In genomic region chr1:232440325-232441059, GRCh38 we compare ENCODE assay signal across 18 cellular contexts.
DNase-seq lines count a peak whose midpoint lies in the region; ATAC-seq and TF ChIP-seq lines count a peak whose summit lies in the region.
"Had no signal": no experiment of that assay in that cellular context is flagged by ENCODE, and none has a peak within 500 bp of the region (broad histone marks: within the 10 kb centered on the region; RNA-seq: fewer than 3 reads in every experiment).

No MANE protein-coding gene starts in this region.

- H3K27ac Mint-ChIP-seq in activated CD8-positive, alpha-beta T cell treated with anti-CD3 and anti-CD28 coated beads for 36 hours = no peak overlapping the region
- H3K27ac Mint-ChIP-seq in activated CD8-positive, alpha-beta T cell treated with anti-CD3 and anti-CD28 coated beads, Interleukin-2, amount 10 ng/mL, durations not matched to agents 7 days and 5 days = no peak overlapping the region
- no peak overlapping the region for H3K27ac Mint-ChIP-seq in T-helper 2 cell treated with Interferon-gamma antibody and Interleukin-4, amounts not matched to agents 5 μg/mL and 100 μg/mL, for 36 hours
- H3K27ac Mint-ChIP-seq in stimulated activated naive B cell treated with anti-CD40 and anti-IgM and Interleukin-4, amounts not matched to agents 10 μg/mL and 1 μg/mL and 100 μg/mL, for 72 hours = no peak overlapping the region
- H3K27ac Mint-ChIP-seq: activated naive CD4-positive, alpha-beta T cell treated with anti-CD3 and anti-CD28 coated beads, Interleukin-2, amount 10 ng/mL, durations not matched to agents 7 days and 5 days; CD4-positive, alpha-beta T cell; T-cell had no signal

- CTCF ChIA-PET in activated CD8-positive, alpha-beta T cell treated with anti-CD3 and anti-CD28 coated beads for 36 hours (lab: Charles Lee) = no interaction called here
- CTCF ChIA-PET in activated CD8-positive, alpha-beta T cell treated with anti-CD3 and anti-CD28 coated beads, Interleukin-2, amount 10 ng/mL, durations not matched to agents 7 days and 5 days (lab: Charles Lee) = interaction anchor here (0.8 kb wide), 1 partner anchor 187 kb away, joined by 3 read pairs; no protein-coding TSS in a partner anchor

- H3K36me3 Mint-ChIP-seq in activated CD8-positive, alpha-beta T cell treated with anti-CD3 and anti-CD28 coated beads for 36 hours (ENCODE audit: low read depth) = no peaks in the 10 kb centered on the region
- H3K36me3 Mint-ChIP-seq in activated CD8-positive, alpha-beta T cell treated with anti-CD3 and anti-CD28 coated beads, Interleukin-2, amount 10 ng/mL, durations not matched to agents 7 days and 5 days (ENCODE audit: low read depth) = no peaks in the 10 kb centered on the region
- H3K36me3 Mint-ChIP-seq in T-helper 2 cell treated with Interferon-gamma antibody and Interleukin-4, amounts not matched to agents 5 μg/mL and 100 μg/mL, for 36 hours (ENCODE audit: low read depth) = no peaks in the 10 kb centered on the region
- H3K36me3 Mint-ChIP-seq in stimulated activated naive B cell treated with anti-CD40 and anti-IgM and Interleukin-4, amounts not matched to agents 10 μg/mL and 1 μg/mL and 100 μg/mL, for 72 hours = no peaks in the 10 kb centered on the region
- H3K36me3 Mint-ChIP-seq: activated naive CD4-positive, alpha-beta T cell treated with anti-CD3 and anti-CD28 coated beads, Interleukin-2, amount 10 ng/mL, durations not matched to agents 7 days and 5 days; T-cell had no signal

- peak; percentile 60 for DNase-seq in activated CD8-positive, alpha-beta T cell treated with anti-CD3 and anti-CD28 coated beads for 36 hours
- DNase-seq in activated CD8-positive, alpha-beta T cell treated with anti-CD3 and anti-CD28 coated beads, Interleukin-2, amount 10 ng/mL, durations not matched to agents 7 days and 5 days = no peak
- peak; percentile 14 for DNase-seq in T-helper 2 cell treated with Interferon-gamma antibody and Interleukin-4, amounts not matched to agents 5 μg/mL and 100 μg/mL, for 36 hours (ENCODE audit: low spot score)
- DNase-seq in stimulated activated naive B cell treated with anti-CD40 and anti-IgM and Interleukin-4, amounts not matched to agents 10 μg/mL and 1 μg/mL and 100 μg/mL, for 72 hours = no peak
- DNase-seq in NCI-H510A treated with DMSO at 0.1 percent for 48 hours (lab: John Stamatoyannopoulos, UW) (no peak), SHP77 (lab: John Stamatoyannopoulos, UW) (no peak)
- DNase-seq: activated naive CD4-positive, alpha-beta T cell treated with anti-CD3 and anti-CD28 coated beads, Interleukin-2, amount 10 ng/mL, durations not matched to agents 7 days and 5 days; CD4-positive, alpha-beta T cell; DND-41; effector CD4-positive, alpha-beta T cell; left colon; mucosa of descending colon; NCI-H2081; NCI-H524; stimulated activated CD4-positive, alpha-beta T cell treated with anti-CD3 and anti-CD28 coated beads, Interleukin-4, amount 100 ng/mL, for 4 hours; T-cell had no signal

- intact Hi-C loops in activated CD8-positive, alpha-beta T cell treated with anti-CD3 and anti-CD28 coated beads for 36 hours (cut with micrococcal nuclease) = no loop called here

- peaks cover 7% of the 10 kb centered on the region for H3K4me1 Mint-ChIP-seq in activated CD8-positive, alpha-beta T cell treated with anti-CD3 and anti-CD28 coated beads for 36 hours (ENCODE audit: low read depth)
- H3K4me1 Mint-ChIP-seq in activated CD8-positive, alpha-beta T cell treated with anti-CD3 and anti-CD28 coated beads, Interleukin-2, amount 10 ng/mL, durations not matched to agents 7 days and 5 days (ENCODE audit: low read depth) = no peaks in the 10 kb centered on the region
- H3K4me1 Mint-ChIP-seq in T-helper 2 cell treated with Interferon-gamma antibody and Interleukin-4, amounts not matched to agents 5 μg/mL and 100 μg/mL, for 36 hours (ENCODE audit: low read depth) = peaks cover 2% of the 10 kb centered on the region
- peaks cover 2 to 11% of the 10 kb centered on the region in 2 donors for H3K4me1 Mint-ChIP-seq in stimulated activated naive B cell treated with anti-CD40 and anti-IgM and Interleukin-4, amounts not matched to agents 10 μg/mL and 1 μg/mL and 100 μg/mL, for 72 hours
- H3K4me1 Mint-ChIP-seq: activated naive CD4-positive, alpha-beta T cell treated with anti-CD3 and anti-CD28 coated beads, Interleukin-2, amount 10 ng/mL, durations not matched to agents 7 days and 5 days; T-cell had no signal

- no peaks in the 10 kb centered on the region for H3K9me3 Mint-ChIP-seq in activated CD8-positive, alpha-beta T cell treated with anti-CD3 and anti-CD28 coated beads for 36 hours
- H3K9me3 Mint-ChIP-seq in activated CD8-positive, alpha-beta T cell treated with anti-CD3 and anti-CD28 coated beads, Interleukin-2, amount 10 ng/mL, durations not matched to agents 7 days and 5 days (ENCODE audit: insufficient read depth) = no peaks in the 10 kb centered on the region
- H3K9me3 Mint-ChIP-seq in T-helper 2 cell treated with Interferon-gamma antibody and Interleukin-4, amounts not matched to agents 5 μg/mL and 100 μg/mL, for 36 hours = no peaks in the 10 kb centered on the region
- no peaks in the 10 kb centered on the region for H3K9me3 Mint-ChIP-seq in stimulated activated naive B cell treated with anti-CD40 and anti-IgM and Interleukin-4, amounts not matched to agents 10 μg/mL and 1 μg/mL and 100 μg/mL, for 72 hours
- H3K9me3 Mint-ChIP-seq: activated naive CD4-positive, alpha-beta T cell treated with anti-CD3 and anti-CD28 coated beads, Interleukin-2, amount 10 ng/mL, durations not matched to agents 7 days and 5 days; CD4-positive, alpha-beta T cell; T-cell had no signal

- POLR2A ChIA-PET in activated CD8-positive, alpha-beta T cell treated with anti-CD3 and anti-CD28 coated beads for 36 hours (lab: Charles Lee) = interaction anchor here (0.6 kb wide), 1 partner anchor 175 kb away, joined by 3 read pairs; no protein-coding TSS in a partner anchor
- POLR2A ChIA-PET in activated CD8-positive, alpha-beta T cell treated with anti-CD3 and anti-CD28 coated beads, Interleukin-2, amount 10 ng/mL, durations not matched to agents 7 days and 5 days (lab: Charles Lee) = no interaction called here

- no peak for TF ChIP-seq CTCF in activated CD8-positive, alpha-beta T cell treated with anti-CD3 and anti-CD28 coated beads for 36 hours (IDR thresholded peaks at IDR 0.05)

- no peaks in the 10 kb centered on the region for H3K27me3 Mint-ChIP-seq in activated CD8-positive, alpha-beta T cell treated with anti-CD3 and anti-CD28 coated beads for 36 hours
- no peaks in the 10 kb centered on the region for H3K27me3 Mint-ChIP-seq in activated CD8-positive, alpha-beta T cell treated with anti-CD3 and anti-CD28 coated beads, Interleukin-2, amount 10 ng/mL, durations not matched to agents 7 days and 5 days (ENCODE audit: low read depth)
- H3K27me3 Mint-ChIP-seq in T-helper 2 cell treated with Interferon-gamma antibody and Interleukin-4, amounts not matched to agents 5 μg/mL and 100 μg/mL, for 36 hours (ENCODE audit: low read depth) = no peaks in the 10 kb centered on the region
- no peaks in the 10 kb centered on the region for H3K27me3 Mint-ChIP-seq in stimulated activated naive B cell treated with anti-CD40 and anti-IgM and Interleukin-4, amounts not matched to agents 10 μg/mL and 1 μg/mL and 100 μg/mL, for 72 hours
- H3K27me3 Mint-ChIP-seq: CD4-positive, alpha-beta T cell; T-cell had no signal

- H3K4me3 Mint-ChIP-seq in activated CD8-positive, alpha-beta T cell treated with anti-CD3 and anti-CD28 coated beads for 36 hours = no peak overlapping the region
- no peak overlapping the region for H3K4me3 Mint-ChIP-seq in activated CD8-positive, alpha-beta T cell treated with anti-CD3 and anti-CD28 coated beads, Interleukin-2, amount 10 ng/mL, durations not matched to agents 7 days and 5 days
- no peak overlapping the region for H3K4me3 Mint-ChIP-seq in T-helper 2 cell treated with Interferon-gamma antibody and Interleukin-4, amounts not matched to agents 5 μg/mL and 100 μg/mL, for 36 hours
- H3K4me3 Mint-ChIP-seq in stimulated activated naive B cell treated with anti-CD40 and anti-IgM and Interleukin-4, amounts not matched to agents 10 μg/mL and 1 μg/mL and 100 μg/mL, for 72 hours = no peak overlapping the region
- H3K4me3 Mint-ChIP-seq: activated naive CD4-positive, alpha-beta T cell treated with anti-CD3 and anti-CD28 coated beads, Interleukin-2, amount 10 ng/mL, durations not matched to agents 7 days and 5 days; CD4-positive, alpha-beta T cell; T-cell had no signal

- ATAC-seq in activated CD8-positive, alpha-beta T cell treated with anti-CD3 and anti-CD28 coated beads for 36 hours = peak; percentile 77
- no peak for ATAC-seq in activated CD8-positive, alpha-beta T cell treated with anti-CD3 and anti-CD28 coated beads, Interleukin-2, amount 10 ng/mL, durations not matched to agents 7 days and 5 days
- ATAC-seq in HG03095 (IDR thresholded peaks at IDR 0.05; ENCODE audit: unreplicated experiment) (peak; percentile 65), GM21717 (IDR thresholded peaks at IDR 0.05; ENCODE audit: unreplicated experiment) (no peak)
- peak; percentile 65 to 75 for ATAC-seq in stimulated activated naive B cell treated with anti-CD40 and anti-IgM and Interleukin-4, amounts not matched to agents 10 μg/mL and 1 μg/mL and 100 μg/mL, for 72 hours (replicated peaks)
- ATAC-seq: left colon, mucosa of descending colon, T-cell had no signal

Comparison
In these comparisons a context has a peak if more than half of its experiments do, and no peak if none do; other contexts are left out.
1. ATAC-seq: peak in activated CD8-positive, alpha-beta T cell treated with anti-CD3 and anti-CD28 coated beads for 36 hours (single experiment), HG03095 (single experiment) and stimulated activated naive B cell treated with anti-CD40 and anti-IgM and Interleukin-4, amounts not matched to agents 10 μg/mL and 1 μg/mL and 100 μg/mL, for 72 hours (2 of 2); none in activated CD8-positive, alpha-beta T cell treated with anti-CD3 and anti-CD28 coated beads, Interleukin-2, amount 10 ng/mL, durations not matched to agents 7 days and 5 days (single experiment) and GM21717 (single experiment).
2. DNase-seq: peak in activated CD8-positive, alpha-beta T cell treated with anti-CD3 and anti-CD28 coated beads for 36 hours (single experiment) and T-helper 2 cell treated with Interferon-gamma antibody and Interleukin-4, amounts not matched to agents 5 μg/mL and 100 μg/mL, for 36 hours (single experiment); none in activated CD8-positive, alpha-beta T cell treated with anti-CD3 and anti-CD28 coated beads, Interleukin-2, amount 10 ng/mL, durations not matched to agents 7 days and 5 days (single experiment), stimulated activated naive B cell treated with anti-CD40 and anti-IgM and Interleukin-4, amounts not matched to agents 10 μg/mL and 1 μg/mL and 100 μg/mL, for 72 hours (single experiment), NCI-H510A treated with DMSO at 0.1 percent for 48 hours (single experiment) and SHP77 (0 of 2).